23 cellular contexts compared by ENCODE assay signal in genomic region chr12:99713946-99714520, GRCh38.
DNase-seq lines count a peak whose midpoint lies in the region; ATAC-seq lines count a peak whose summit lies in the region.
"Had no signal": no experiment of that assay in that cellular context is flagged by ENCODE, and none has a peak within 500 bp of the region (broad histone marks: within the 10 kb centered on the region; RNA-seq: fewer than 3 reads in every experiment).

No MANE protein-coding gene starts in this region.

- no peak overlapping the region for H3K4ac ChIP-seq in trophoblast cell (ENCODE audit: low read depth, low read length)

- H2AK5ac ChIP-seq in trophoblast cell (ENCODE audit: low read length), result no peak overlapping the region

- no peak overlapping the region for H2BK5ac ChIP-seq in trophoblast cell (ENCODE audit: low read depth, low read length, poor library complexity)

- H3K14ac ChIP-seq in trophoblast cell (ENCODE audit: low read length), result no peak overlapping the region

- H3K9me3 ChIP-seq in SJSA1 (replicated peaks) (peaks cover 17% of the 10 kb centered on the region), trophoblast cell (ENCODE audit: insufficient read depth, low read depth, low read length) (no peaks in the 10 kb centered on the region)
- H3K9me3 ChIP-seq: A549, Caco-2 had no signal

- H2AFZ ChIP-seq in trophoblast cell (ENCODE audit: insufficient read depth, low read length, poor library complexity), result no peak overlapping the region

- no peak overlapping the region for H3K23ac ChIP-seq in trophoblast cell (ENCODE audit: low read length)

- no peak overlapping the region for H3K4me3 ChIP-seq in SJSA1
- H3K4me3 ChIP-seq in trophoblast cell (ENCODE audit: low read depth, low read length), result no peak overlapping the region
- H3K4me3 ChIP-seq: A549; BLaER1 treated with 17β-estradiol and CSF1 and Interleukin-3, amounts not matched to agents 10 nM and 100 nM; GM12878 had no signal

- no peak overlapping the region for H4K12ac ChIP-seq in trophoblast cell (ENCODE audit: low read depth, low read length)

- no peak overlapping the region for H4K91ac ChIP-seq in trophoblast cell (ENCODE audit: low read depth, low read length)

- no peak overlapping the region for H3K18ac ChIP-seq in trophoblast cell (ENCODE audit: low read length)

- no peak overlapping the region for H4K8ac ChIP-seq in trophoblast cell (ENCODE audit: low read depth, low read length)

- H3K27ac ChIP-seq in SJSA1, result no peak overlapping the region
- no peak overlapping the region for H3K27ac ChIP-seq in trophoblast cell (ENCODE audit: low read depth, low read length)
- H3K27ac ChIP-seq: 22Rv1; A549; BLaER1 treated with 17β-estradiol and CSF1 and Interleukin-3, amounts not matched to agents 10 nM and 100 nM; C4-2B had no signal

- H3K4me1 ChIP-seq in SJSA1 (replicated peaks), result no peaks in the 10 kb centered on the region
- H3K4me1 ChIP-seq in trophoblast cell (ENCODE audit: control insufficient read depth in 1 of 2, insufficient read depth in 2 of 2, low read length in 2 of 2), result no peaks in the 10 kb centered on the region
- H3K4me1 ChIP-seq: A549; BLaER1 treated with 17β-estradiol and CSF1 and Interleukin-3, amounts not matched to agents 10 nM and 100 nM; Caco-2 had no signal

- H3K4me2 ChIP-seq in trophoblast cell (ENCODE audit: low read length), result no peak overlapping the region
- H3K4me2 ChIP-seq: A549; BLaER1 treated with 17β-estradiol and CSF1 and Interleukin-3, amounts not matched to agents 10 nM and 100 nM had no signal

- peak; percentile 8 for DNase-seq in NCI-H82 (lab: John Stamatoyannopoulos, UW)
- DNase-seq in NCI-H82 treated with DMSO at 0.1 percent for 48 hours (lab: John Stamatoyannopoulos, UW; ENCODE audit: unreplicated experiment), result no peak
- DNase-seq in SJSA1 (ENCODE audit: low read depth in 1 of 2, low spot score in 2 of 2), result peak; percentile 63 to 87
- peak; percentile 40 to 71 for DNase-seq in trophoblast cell
- no peak for DNase-seq in OCI-M1 (lab: John Stamatoyannopoulos, UW)
- DNase-seq: AML-193; Caco-2; Calu3; CD4-positive, alpha-beta T cell; CD8-positive, alpha-beta T cell; DMS 273 treated with DMSO at 0.1 percent for 48 hours; DMS153; DMS53; DMS79; DND-41; EL; GDM1 had no signal

- H3K27me3 ChIP-seq in SJSA1 (replicated peaks) (no peaks in the 10 kb centered on the region), trophoblast cell (ENCODE audit: insufficient read depth, low read length) (no peaks in the 10 kb centered on the region)
- H3K27me3 ChIP-seq: BLaER1 treated with 17β-estradiol and CSF1 and Interleukin-3, amounts not matched to agents 10 nM and 100 nM had no signal

- H3K79me2 ChIP-seq in trophoblast cell (ENCODE audit: control insufficient read depth, insufficient read depth, low read length, poor library complexity), result no peaks in the 10 kb centered on the region

- ATAC-seq in HG03354 (IDR thresholded peaks at IDR 0.05; ENCODE audit: poor library complexity, severe bottlenecking, unreplicated experiment), result no peak
- ATAC-seq: A549; CD8-positive, alpha-beta T cell; GM12878 had no signal

- no CpG with 5 or more reads among the region's 3 CpGs for WGBS in trophoblast cell (ENCODE audit: extremely low coverage, insufficient coverage, insufficient read length)

- H3K36me3 ChIP-seq in SJSA1 (peaks cover 44% of the 10 kb centered on the region), trophoblast cell (ENCODE audit: control insufficient read depth in 1 of 2, insufficient read depth in 2 of 2, low read length in 2 of 2) (no peaks in the 10 kb centered on the region)

- no peaks in the 10 kb centered on the region for H3K79me1 ChIP-seq in trophoblast cell (ENCODE audit: low read length)

- H2BK12ac ChIP-seq in trophoblast cell (ENCODE audit: low read length), result no peak overlapping the region

- H3K9ac ChIP-seq in trophoblast cell (ENCODE audit: low read length), result no peak overlapping the region
- H3K9ac ChIP-seq: BLaER1 treated with 17β-estradiol and CSF1 and Interleukin-3, amounts not matched to agents 10 nM and 100 nM had no signal

- H2BK120ac ChIP-seq in trophoblast cell (ENCODE audit: insufficient read depth, low read length, poor library complexity), result no peak overlapping the region

Comparison
In these comparisons a context has a peak if more than half of its experiments do, and no peak if none do; other contexts are left out.
1. DNase-seq: peak in NCI-H82 (single experiment), SJSA1 (2 of 2) and trophoblast cell (2 of 2); none in NCI-H82 treated with DMSO at 0.1 percent for 48 hours (single experiment) and OCI-M1 (single experiment).